ENCODE assay signal across 8 cellular contexts in genomic region chr4:140427919-140428471, GRCh38. TPM values are rescaled to one million over a fixed set of nuclear protein-coding genes. Genes with fewer than 3 reads are reported as not detected.
DNase-seq lines count a peak whose midpoint lies in the region; ATAC-seq and TF ChIP-seq lines count a peak whose summit lies in the region.

No MANE protein-coding gene starts in this region.

- peaks cover 59% of the 10 kb centered on the region for H3K27me3 Mint-ChIP-seq in activated T-cell treated with anti-CD3 and anti-CD28 coated beads, Interleukin-2, amount 50 U/mL, for 4 hours (ENCODE audit: low read depth)

- TF ChIP-seq POLR2A in suprapubic skin (IDR thresholded peaks at IDR 0.05) = no peak

- intact Hi-C loops in left colon (cut with DNase I, micrococcal nuclease) = no loop called here

- H3K9me3 Mint-ChIP-seq in activated T-cell treated with anti-CD3 and anti-CD28 coated beads, Interleukin-2, amount 50 U/mL, for 4 hours = no peaks in the 10 kb centered on the region

- H3K27me3 ChIP-seq in WERI-Rb-1 (ENCODE audit: insufficient read depth, low read depth, severe bottlenecking) (no peaks in the 10 kb centered on the region), iPS-15b (ENCODE audit: control insufficient read depth, insufficient read depth, low read length) (peaks cover 12% of the 10 kb centered on the region), suprapubic skin (peaks cover 22% of the 10 kb centered on the region)

- DNase-seq in activated T-cell treated with anti-CD3 and anti-CD28 coated beads, Interleukin-2, amount 50 U/mL, for 4 hours = no peak
- DNase-seq in activated T-cell treated with anti-CD3 and anti-CD28 coated beads, Interleukin-2, amount 50 U/mL, for 48 hours = no peak
- DNase-seq in WERI-Rb-1 (no peak), suprapubic skin (ENCODE audit: low spot score in 2 of 2) (no peak), left colon (no peak), COR-L47 (lab: John Stamatoyannopoulos, UW) (no peak)

- no peaks in the 10 kb centered on the region for H3K36me3 Mint-ChIP-seq in activated T-cell treated with anti-CD3 and anti-CD28 coated beads, Interleukin-2, amount 50 U/mL, for 4 hours (ENCODE audit: insufficient read depth)

- H3K9ac ChIP-seq in iPS-15b (ENCODE audit: low read depth, low read length) = no peak overlapping the region

- peak overlapping the region; percentile 75 for H3K4me3 Mint-ChIP-seq in activated T-cell treated with anti-CD3 and anti-CD28 coated beads, Interleukin-2, amount 50 U/mL, for 4 hours

- H3K4me1 ChIP-seq in iPS-15b (ENCODE audit: control insufficient read depth, insufficient read depth, low read length) (no peaks in the 10 kb centered on the region), suprapubic skin (peaks cover 16% of the 10 kb centered on the region)

- H3K36me3 ChIP-seq in WERI-Rb-1 (peaks cover 3% of the 10 kb centered on the region; the same call in 1 of the 2 replicates), iPS-15b (ENCODE audit: control insufficient read depth, insufficient read depth, low read length) (no peaks in the 10 kb centered on the region), suprapubic skin (no peaks in the 10 kb centered on the region)

- H3K27ac ChIP-seq in WERI-Rb-1 (peak overlapping the region; percentile 73; the same call in 1 of the 2 replicates), suprapubic skin (no peak overlapping the region)

- TF ChIP-seq EP300 in suprapubic skin (IDR thresholded peaks at IDR 0.05) = no peak

- WGBS in suprapubic skin = 46% methylated on average over 7 of the region's 7 CpGs

- no peaks in the 10 kb centered on the region for H3K9me3 ChIP-seq in WERI-Rb-1 (ENCODE audit: severe bottlenecking)
- H3K9me3 ChIP-seq in iPS-15b (ENCODE audit: control insufficient read depth, insufficient read depth, low read length) = no peaks in the 10 kb centered on the region
- no peaks in the 10 kb centered on the region for H3K9me3 ChIP-seq in suprapubic skin

- peaks cover 6% of the 10 kb centered on the region for H3K4me1 Mint-ChIP-seq in activated T-cell treated with anti-CD3 and anti-CD28 coated beads, Interleukin-2, amount 50 U/mL, for 4 hours (ENCODE audit: low read depth)

- H3K4me3 ChIP-seq in WERI-Rb-1 (ENCODE audit: low read depth, low read length) = peak overlapping the region; percentile 52
- H3K4me3 ChIP-seq in iPS-15b (ENCODE audit: low read depth, low read length) = peak overlapping the region; percentile 40
- H3K4me3 ChIP-seq in suprapubic skin = peak overlapping the region; percentile 63

- ATAC-seq in activated T-cell treated with anti-CD3 and anti-CD28 coated beads, Interleukin-2, amount 50 U/mL, for 4 hours = no peak
- no peak for ATAC-seq in left colon
- no peak for ATAC-seq in HG03521 (IDR thresholded peaks at IDR 0.05; ENCODE audit: unreplicated experiment)

- TF ChIP-seq CTCF in WERI-Rb-1 (IDR thresholded peaks at IDR 0.05; ENCODE audit: low read depth, low read length) = no peak
- TF ChIP-seq CTCF in suprapubic skin (IDR thresholded peaks at IDR 0.05) = no peak

RNA-seq across cellular contexts. Expression of gene CLGN, which starts 0.5 kb away (rescaled TPM):
- total RNA-seq in activated T-cell treated with anti-CD3 and anti-CD28 coated beads, Interleukin-2, amount 50 U/mL, for 4 hours = not detected
- total RNA-seq in suprapubic skin (1 to 10 TPM in 1 of 4 donors, under 1 TPM in 2, not detected in 1; 0.34 to 1.1 (median 0.51) TPM), left colon (1 to 10 TPM in 1 of 2 donors, under 1 TPM in 1; 0.37 to 1.1 TPM)

RNA-seq across cellular contexts. Expression of gene SCOC, which starts 54.5 kb away (rescaled TPM):
- 10 to 100 TPM; 20.5 to 24.3 (median 23.0) TPM for total RNA-seq in activated T-cell treated with anti-CD3 and anti-CD28 coated beads, Interleukin-2, amount 50 U/mL, for 4 hours
- 10 to 100 TPM; 26.9 to 42.9 (median 34.4) TPM for total RNA-seq in suprapubic skin
- total RNA-seq in left colon = 10 to 100 TPM; 49.5 to 55.4 TPM
